Comparison of ENCODE assay signal across 26 cellular contexts in genomic region chr14:101350021-101350420, GRCh38.
"Had no signal": no experiment of that assay in that cellular context is flagged by ENCODE, and none has a peak within 500 bp of the region (broad histone marks: within the 10 kb centered on the region; RNA-seq: fewer than 3 reads in every experiment).

No MANE protein-coding gene starts in this region.

- H3K27ac ChIP-seq: dorsolateral prefrontal cortex, esophagus squamous epithelium, gastroesophageal sphincter, neutrophil, spleen, thoracic aorta had no signal

- H3K4me3 Mint-ChIP-seq: central memory CD8-positive, alpha-beta T cell; naive thymus-derived CD4-positive, alpha-beta T cell; nephron progenitor cell; stimulated activated memory B cell treated with anti-CD40 and anti-IgM and Interleukin-4, amounts not matched to agents 10 μg/mL and 1 μg/mL and 100 μg/mL, for 72 hours; stimulated activated naive CD8-positive, alpha-beta T cell treated with anti-CD3 and anti-CD28 coated beads, Interleukin-15, Interleukin-2, amounts not matched to agents 100 ng/mL and 50 ng/mL, for 24 hours had no signal

- DNase-seq: cortex of kidney; dorsolateral prefrontal cortex; effector memory CD4-positive, alpha-beta T cell; esophagus squamous epithelium; foreskin fibroblast; glutamatergic neuron; left cardiac atrium; left ventricle myocardium superior; mesendoderm; nephron progenitor cell; right cardiac atrium; spleen; stimulated activated CD4-positive, alpha-beta T cell treated with anti-CD3 and anti-CD28 coated beads, Interleukin-15, amount 100 ng/mL, for 24 hours; stimulated activated CD4-positive, alpha-beta T cell treated with anti-CD3 and anti-CD28 coated beads, Interleukin-1b, Interleukin-23, amount 100 ng/mL, for 48 hours; stimulated activated CD4-positive, alpha-beta T cell treated with anti-CD3 and anti-CD28 coated beads, Interleukin-4, amount 100 ng/mL, for 24 hours; transverse colon had no signal

- H3K27me3 Mint-ChIP-seq: stimulated activated memory B cell treated with anti-CD40 and anti-IgM and Interleukin-4, amounts not matched to agents 10 μg/mL and 1 μg/mL and 100 μg/mL, for 72 hours had no signal

- H3K27ac Mint-ChIP-seq: naive thymus-derived CD4-positive, alpha-beta T cell; nephron progenitor cell; stimulated activated memory B cell treated with anti-CD40 and anti-IgM and Interleukin-4, amounts not matched to agents 10 μg/mL and 1 μg/mL and 100 μg/mL, for 72 hours; stimulated activated naive CD8-positive, alpha-beta T cell treated with anti-CD3 and anti-CD28 coated beads, Interleukin-15, Interleukin-2, amounts not matched to agents 100 ng/mL and 50 ng/mL, for 24 hours had no signal

- H3K4me1 ChIP-seq: esophagus squamous epithelium, gastroesophageal sphincter, spleen had no signal

- FAIRE-seq: keratinocyte, urothelium cell line had no signal

- H3K9me3 ChIP-seq: neutrophil, thoracic aorta, transverse colon had no signal

- H3K36me3 ChIP-seq: esophagus squamous epithelium, gastroesophageal sphincter, neutrophil, spleen, thoracic aorta, transverse colon had no signal

- ATAC-seq: gastroesophageal sphincter; left cardiac atrium; left ventricle myocardium superior; naive thymus-derived CD4-positive, alpha-beta T cell; right cardiac atrium; stimulated activated memory B cell treated with anti-CD40 and anti-IgM and Interleukin-4, amounts not matched to agents 10 μg/mL and 1 μg/mL and 100 μg/mL, for 72 hours had no signal

- H3K4me3 ChIP-seq: dorsolateral prefrontal cortex, esophagus squamous epithelium, gastroesophageal sphincter, lung, spleen, thoracic aorta, transverse colon had no signal

- H3K4me1 Mint-ChIP-seq: central memory CD8-positive, alpha-beta T cell; naive thymus-derived CD4-positive, alpha-beta T cell; stimulated activated memory B cell treated with anti-CD40 and anti-IgM and Interleukin-4, amounts not matched to agents 10 μg/mL and 1 μg/mL and 100 μg/mL, for 72 hours had no signal

- H3K36me3 Mint-ChIP-seq: stimulated activated memory B cell treated with anti-CD40 and anti-IgM and Interleukin-4, amounts not matched to agents 10 μg/mL and 1 μg/mL and 100 μg/mL, for 72 hours had no signal
